In genomic region chrX:136656596-136656995, GRCh38 we compare ENCODE assay signal across 1 cellular context.
TF ChIP-seq lines count a peak whose summit lies in the region.

No MANE protein-coding gene starts in this region.

TF ChIP-seq in H1, 55 proteins besides CTCF, POLR2A, EP300 and RAD21:
- TF ChIP-seq EGR1 (IDR thresholded peaks at IDR 0.05; ENCODE audit: borderline replicate concordance, low read depth, low read length) = no peak
- no peak for TF ChIP-seq E2F6 (IDR thresholded peaks at IDR 0.05)
- TF ChIP-seq SRF (IDR thresholded peaks at IDR 0.05; ENCODE audit: low read depth, low read length) = no peak
- no peak for TF ChIP-seq KDM4A (IDR thresholded peaks at IDR 0.05; ENCODE audit: low read depth, low read length, severe bottlenecking)
